ENCODE assay signal across 7 cellular contexts in the genomic region with DNA sequence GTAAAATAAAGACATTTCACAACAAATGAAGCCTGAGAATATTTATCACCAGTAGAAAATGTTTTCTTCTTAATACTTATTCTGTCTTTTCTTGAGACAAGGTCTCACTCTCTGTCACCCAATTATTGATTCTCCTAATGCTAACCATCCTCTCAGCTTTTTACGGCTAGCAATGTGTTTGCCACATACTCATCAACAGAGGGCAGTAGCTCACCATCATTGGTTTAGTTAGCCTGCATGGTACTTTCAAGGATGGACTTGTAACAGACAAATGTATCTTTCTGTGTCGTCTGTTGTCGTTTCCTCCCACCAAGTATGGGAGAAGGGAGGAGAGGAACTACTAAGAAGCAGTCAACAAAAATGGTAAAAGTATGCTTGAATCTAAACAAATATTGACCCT. TPM values are rescaled to one million over a fixed set of nuclear protein-coding genes. Genes with fewer than 3 reads are reported as not detected.
DNase-seq lines count a peak whose midpoint lies in the region; ATAC-seq lines count a peak whose summit lies in the region.

No MANE protein-coding gene starts in this region.

- H3K4me1 Mint-ChIP-seq in activated CD4-positive, alpha-beta T cell treated with anti-CD3 and anti-CD28 coated beads, Interleukin-2, amount 10 ng/mL, durations not matched to agents 24 days and 14 days, result peaks cover 9% of the 10 kb centered on the region

- intact Hi-C loops in activated CD4-positive, alpha-beta T cell treated with anti-CD3 and anti-CD28 coated beads, Interleukin-2, amount 10 ng/mL, durations not matched to agents 24 days and 14 days (cut with micrococcal nuclease), result no loop called here

- no peaks in the 10 kb centered on the region for H3K9me3 Mint-ChIP-seq in activated CD4-positive, alpha-beta T cell treated with anti-CD3 and anti-CD28 coated beads, Interleukin-2, amount 10 ng/mL, durations not matched to agents 24 days and 14 days

- ATAC-seq in GM19452 (IDR thresholded peaks at IDR 0.05; ENCODE audit: unreplicated experiment) (peak; percentile 80), HG03439 (IDR thresholded peaks at IDR 0.05; ENCODE audit: unreplicated experiment) (peak; percentile 77)

- DNase-seq in EL (peak; percentile 77), NCI-H345 (lab: John Stamatoyannopoulos, UW) (peak; percentile 86), fibroblast of the conjunctiva (ENCODE audit: low read depth) (peak; percentile 65), non-pigmented ciliary epithelial cell (ENCODE audit: low read depth) (peak; percentile 50)
- peak; percentile 85 for DNase-seq in activated CD4-positive, alpha-beta T cell treated with anti-CD3 and anti-CD28 coated beads, Interleukin-2, amount 10 ng/mL, durations not matched to agents 24 days and 14 days

- no peaks in the 10 kb centered on the region for H3K36me3 Mint-ChIP-seq in activated CD4-positive, alpha-beta T cell treated with anti-CD3 and anti-CD28 coated beads, Interleukin-2, amount 10 ng/mL, durations not matched to agents 24 days and 14 days (ENCODE audit: low read depth)

- peaks cover 29% of the 10 kb centered on the region for H3K27me3 Mint-ChIP-seq in activated CD4-positive, alpha-beta T cell treated with anti-CD3 and anti-CD28 coated beads, Interleukin-2, amount 10 ng/mL, durations not matched to agents 24 days and 14 days

- H3K27ac Mint-ChIP-seq in activated CD4-positive, alpha-beta T cell treated with anti-CD3 and anti-CD28 coated beads, Interleukin-2, amount 10 ng/mL, durations not matched to agents 24 days and 14 days, result no peak overlapping the region

- no peak overlapping the region for H3K4me3 Mint-ChIP-seq in activated CD4-positive, alpha-beta T cell treated with anti-CD3 and anti-CD28 coated beads, Interleukin-2, amount 10 ng/mL, durations not matched to agents 24 days and 14 days

RNA-seq across cellular contexts. Expression of gene ACO1, which starts 5.9 kb away (rescaled TPM):
- 7.4 TPM in 2 replicates for total RNA-seq in activated CD4-positive, alpha-beta T cell treated with anti-CD3 and anti-CD28 coated beads, Interleukin-2, amount 10 ng/mL, durations not matched to agents 24 days and 14 days

Comparison
In these comparisons a context has a peak if more than half of its experiments do, and no peak if none do; other contexts are left out.
1. Peak in every context shown above with its lines: DNase-seq and ATAC-seq.